8 cellular contexts compared by ENCODE assay signal in genomic region chr6:7139835-7140470, GRCh38. TPM values are rescaled to one million over a fixed set of nuclear protein-coding genes. Genes with fewer than 3 reads are reported as not detected.
DNase-seq lines count a peak whose midpoint lies in the region; ATAC-seq lines count a peak whose summit lies in the region.

No MANE protein-coding gene starts in this region.

- POLR2A ChIA-PET in T-cell (lab: Charles Lee), result interaction anchor here in 1 of 2 donors (0.6 kb wide), 1 partner anchor 55 kb away, joined by 4 read pairs; no protein-coding TSS in a partner anchor

- peaks cover 48% of the 10 kb centered on the region for H3K4me1 Mint-ChIP-seq in T-helper 1 cell treated with Interleukin-12 subunit alpha and Interleukin-12 subunit beta and Interleukin-4 antibody, amounts not matched to agents 30 μg/mL and 1 μg/mL, for 36 hours (ENCODE audit: low read depth)
- peaks cover 69 to 78% (median 75%) of the 10 kb centered on the region in 3 donors for H3K4me1 Mint-ChIP-seq in T-cell
- H3K4me1 Mint-ChIP-seq in immature natural killer cell, result peaks cover 57 to 87% of the 10 kb centered on the region in 2 donors
- H3K4me1 Mint-ChIP-seq in stimulated activated effector memory CD8-positive, alpha-beta T cell treated with anti-CD3 and anti-CD28 coated beads, Interleukin-12 subunit alpha, Interleukin-12 subunit beta, amount 100 ng/mL, for 72 hours, result peaks cover 41% of the 10 kb centered on the region

- CTCF ChIA-PET in T-cell (lab: Charles Lee), result interaction anchor here in 1 of 2 donors (1.3 kb wide), 1 partner anchor 53 kb away, joined by 3 read pairs; no protein-coding TSS in a partner anchor

- ATAC-seq in T-cell (replicated peaks in 1 of 4), result no peak
- ATAC-seq in stimulated activated effector memory CD8-positive, alpha-beta T cell treated with anti-CD3 and anti-CD28 coated beads, Interleukin-12 subunit alpha, Interleukin-12 subunit beta, amount 100 ng/mL, for 72 hours, result no peak

- H3K4me3 Mint-ChIP-seq in T-helper 1 cell treated with Interleukin-12 subunit alpha and Interleukin-12 subunit beta and Interleukin-4 antibody, amounts not matched to agents 30 μg/mL and 1 μg/mL, for 36 hours, result peak overlapping the region; percentile 80
- H3K4me3 Mint-ChIP-seq in T-cell (peak overlapping the region; percentile 77 to 86 (median 85)), immature natural killer cell (peak overlapping the region; percentile 85 to 91 (median 87))
- peak overlapping the region; percentile 70 for H3K4me3 Mint-ChIP-seq in stimulated activated effector memory CD8-positive, alpha-beta T cell treated with anti-CD3 and anti-CD28 coated beads, Interleukin-12 subunit alpha, Interleukin-12 subunit beta, amount 100 ng/mL, for 72 hours

- H3K36me3 Mint-ChIP-seq in T-helper 1 cell treated with Interleukin-12 subunit alpha and Interleukin-12 subunit beta and Interleukin-4 antibody, amounts not matched to agents 30 μg/mL and 1 μg/mL, for 36 hours (ENCODE audit: low read depth), result no peaks in the 10 kb centered on the region
- no peaks in the 10 kb centered on the region for H3K36me3 Mint-ChIP-seq in T-cell
- no peaks in the 10 kb centered on the region for H3K36me3 Mint-ChIP-seq in immature natural killer cell
- H3K36me3 Mint-ChIP-seq in stimulated activated effector memory CD8-positive, alpha-beta T cell treated with anti-CD3 and anti-CD28 coated beads, Interleukin-12 subunit alpha, Interleukin-12 subunit beta, amount 100 ng/mL, for 72 hours, result no peaks in the 10 kb centered on the region

- no peak for DNase-seq in T-helper 1 cell
- no peak for DNase-seq in T-cell
- no peak for DNase-seq in immature natural killer cell
- no peak for DNase-seq in stimulated activated effector memory CD8-positive, alpha-beta T cell treated with anti-CD3 and anti-CD28 coated beads, Interleukin-12 subunit alpha, Interleukin-12 subunit beta, amount 100 ng/mL, for 72 hours (ENCODE audit: low spot score in 2 of 2)
- DNase-seq in stimulated activated naive CD4-positive, alpha-beta T cell treated with Interleukin-2 at 50 U/mL for 16 hours (lab: John Stamatoyannopoulos, UW), result no peak
- no peak for DNase-seq in SHP77 treated with DMSO at 0.1 percent for 48 hours (lab: John Stamatoyannopoulos, UW)
- DNase-seq in NCI-H1694 treated with DMSO at 0.1 percent for 48 hours (lab: John Stamatoyannopoulos, UW), result no peak

- no peaks in the 10 kb centered on the region for H3K9me3 Mint-ChIP-seq in T-helper 1 cell treated with Interleukin-12 subunit alpha and Interleukin-12 subunit beta and Interleukin-4 antibody, amounts not matched to agents 30 μg/mL and 1 μg/mL, for 36 hours
- H3K9me3 Mint-ChIP-seq in T-cell (no peaks in the 10 kb centered on the region), immature natural killer cell (no peaks in the 10 kb centered on the region)
- H3K9me3 Mint-ChIP-seq in stimulated activated effector memory CD8-positive, alpha-beta T cell treated with anti-CD3 and anti-CD28 coated beads, Interleukin-12 subunit alpha, Interleukin-12 subunit beta, amount 100 ng/mL, for 72 hours, result no peaks in the 10 kb centered on the region

- H3K27ac Mint-ChIP-seq in T-helper 1 cell treated with Interleukin-12 subunit alpha and Interleukin-12 subunit beta and Interleukin-4 antibody, amounts not matched to agents 30 μg/mL and 1 μg/mL, for 36 hours, result peak overlapping the region; percentile 86
- H3K27ac Mint-ChIP-seq in T-cell (peak overlapping the region; percentile 98 to 99), immature natural killer cell (peak overlapping the region; percentile 16 to 80 (median 76))
- no peak overlapping the region for H3K27ac Mint-ChIP-seq in stimulated activated effector memory CD8-positive, alpha-beta T cell treated with anti-CD3 and anti-CD28 coated beads, Interleukin-12 subunit alpha, Interleukin-12 subunit beta, amount 100 ng/mL, for 72 hours

- H3K27me3 Mint-ChIP-seq in T-helper 1 cell treated with Interleukin-12 subunit alpha and Interleukin-12 subunit beta and Interleukin-4 antibody, amounts not matched to agents 30 μg/mL and 1 μg/mL, for 36 hours (ENCODE audit: low read depth), result no peaks in the 10 kb centered on the region
- H3K27me3 Mint-ChIP-seq in T-cell (no peaks in the 10 kb centered on the region), immature natural killer cell (ENCODE audit: low read depth in 3 of 3) (peaks cover 0 to 5% (median 2%) of the 10 kb centered on the region in 3 donors)

RNA-seq across cellular contexts. Expression of gene RREB1, which starts 32.2 kb away (rescaled TPM):
- 10 to 100 TPM; 38.1 to 50.1 (median 39.6) TPM for total RNA-seq in T-cell
- polyA plus RNA-seq in immature natural killer cell, result 1 to 10 TPM in 2 of 3 donors, under 1 TPM in 1; 0.17 to 4.5 (median 3.3) TPM
